1 cellular context compared by ENCODE assay signal in genomic region chr4:148173397-148174017, GRCh38.
TF ChIP-seq lines count a peak whose summit lies in the region.

No MANE protein-coding gene starts in this region.

TF ChIP-seq in IMR-90, 13 proteins besides CTCF, POLR2A, EP300 and RAD21 (continued from another document):
- TF ChIP-seq BHLHE40 (IDR thresholded peaks at IDR 0.05; ENCODE audit: low read depth, low read length): no peak
TF ChIP-seq in IMR-90: peak in this region for 1.
